ENCODE assay signal across 20 cellular contexts in genomic region chr5:19917588-19917987, GRCh38.
DNase-seq lines count a peak whose midpoint lies in the region; ATAC-seq and FAIRE-seq lines count a peak whose summit lies in the region.
"Had no signal": no experiment of that assay in that cellular context is flagged by ENCODE, and none has a peak within 500 bp of the region (broad histone marks: within the 10 kb centered on the region; RNA-seq: fewer than 3 reads in every experiment).

No MANE protein-coding gene starts in this region.

- no peaks in the 10 kb centered on the region for H3K9me3 ChIP-seq in adipocyte (ENCODE audit: control insufficient read depth, low read length)
- H3K9me3 ChIP-seq in neuronal stem cell (replicated peaks in 1 of 2; ENCODE audit: control insufficient read depth in 2 of 2, insufficient read depth in 1 of 2, low read depth in 1 of 2, low read length in 2 of 2) = no peaks in the 10 kb centered on the region
- H3K9me3 ChIP-seq: BE2C had no signal

- peak; percentile 2 for DNase-seq in GM03348 (ENCODE audit: low spot score)
- DNase-seq in HTR-8/SVneo (ENCODE audit: insufficient read length, low spot score) = peak; percentile 48
- peak; percentile 61 for DNase-seq in adipocyte (ENCODE audit: low read depth)
- no peak for DNase-seq in NCI-H446 treated with DMSO at 0.1 percent for 48 hours (lab: John Stamatoyannopoulos, UW)
- no peak for DNase-seq in neuronal stem cell (ENCODE audit: low spot score)
- DNase-seq: BE2C; C1 segment of cervical spinal cord; CD4-positive, CD25-positive, alpha-beta regulatory T cell; CD8-positive, alpha-beta memory T cell; COR-L47; DMS 273 treated with DMSO at 0.1 percent for 48 hours; DMS53; DND-41; EL; GM23248; HFFc6 had no signal

- WGBS in neuronal stem cell (ENCODE audit: extremely low coverage in 2 of 2, insufficient read length in 2 of 2, insufficient replicate concordance in 1 of 2), 2 donors = no CpG with 5 or more reads among the region's 5 CpGs

- H3K9ac ChIP-seq in adipocyte (ENCODE audit: low read length) (no peak overlapping the region), neuronal stem cell (ENCODE audit: low read depth, low read length, poor library complexity) (no peak overlapping the region)
- H3K9ac ChIP-seq: GM23248 had no signal

- no peak overlapping the region for H2AK5ac ChIP-seq in neuronal stem cell (ENCODE audit: low read depth, low read length)

- no peak overlapping the region for H2BK15ac ChIP-seq in neuronal stem cell (ENCODE audit: low read length)

- no peak overlapping the region for H2BK12ac ChIP-seq in neuronal stem cell (ENCODE audit: low read length)

- no peaks in the 10 kb centered on the region for H3K4me1 ChIP-seq in adipocyte (ENCODE audit: control insufficient read depth, insufficient read depth, low read length)
- H3K4me1 ChIP-seq in neuronal stem cell (ENCODE audit: control insufficient read depth in 2 of 2, insufficient read depth in 1 of 2, low read depth in 1 of 2, low read length in 2 of 2) = peaks cover 0 to 4% of the 10 kb centered on the region in 2 donors

- no peak overlapping the region for H4K91ac ChIP-seq in neuronal stem cell (ENCODE audit: low read depth, low read length, poor library complexity)

- no peak overlapping the region for H3K18ac ChIP-seq in neuronal stem cell (ENCODE audit: low read length)

- H3K36me3 ChIP-seq in adipocyte (ENCODE audit: control insufficient read depth, insufficient read depth, low read length, severe bottlenecking) = no peaks in the 10 kb centered on the region
- H3K36me3 ChIP-seq in neuronal stem cell (replicated peaks in 1 of 2; ENCODE audit: control insufficient read depth in 2 of 2, insufficient read depth in 2 of 2, low read length in 2 of 2) = no peaks in the 10 kb centered on the region
- H3K36me3 ChIP-seq: BE2C had no signal

- no peak overlapping the region for H4K8ac ChIP-seq in neuronal stem cell (ENCODE audit: low read depth, low read length)

- no peak overlapping the region for H2AFZ ChIP-seq in neuronal stem cell (ENCODE audit: low read length)
- H2AFZ ChIP-seq: GM23248 had no signal

- H2BK120ac ChIP-seq in neuronal stem cell (ENCODE audit: low read depth, low read length) = no peak overlapping the region

- H2BK5ac ChIP-seq in neuronal stem cell (ENCODE audit: low read length) = no peak overlapping the region

- H3K4me3 ChIP-seq in adipocyte (ENCODE audit: low read length) = no peak overlapping the region
- no peak overlapping the region for H3K4me3 ChIP-seq in neuronal stem cell (ENCODE audit: low read length in 2 of 2)
- H3K4me3 ChIP-seq: GM23248 had no signal

- no peak overlapping the region for H3K14ac ChIP-seq in neuronal stem cell (ENCODE audit: low read length)

- no peak for ATAC-seq in HG02981 (IDR thresholded peaks at IDR 0.05; ENCODE audit: unreplicated experiment)
- ATAC-seq: HCT116 had no signal

- H3K23ac ChIP-seq in neuronal stem cell (ENCODE audit: low read depth, low read length, poor library complexity) = no peak overlapping the region

- no peaks in the 10 kb centered on the region for H3K79me1 ChIP-seq in neuronal stem cell (ENCODE audit: low read depth, low read length)

- no peak overlapping the region for H3K4me2 ChIP-seq in neuronal stem cell (ENCODE audit: insufficient read depth, low read length, poor library complexity, severe bottlenecking)

- FAIRE-seq in HTR-8/SVneo (lab: Jason Lieb, UNC) = no peak
- FAIRE-seq: GM12891, GM18507 had no signal

- no peak overlapping the region for H3K27ac ChIP-seq in neuronal stem cell (replicated peaks; ENCODE audit: low read length)
- H3K27ac ChIP-seq: GM23248 had no signal

- H3K27me3 ChIP-seq in adipocyte (replicated peaks; ENCODE audit: control insufficient read depth, insufficient read depth, low read length) (no peaks in the 10 kb centered on the region), neuronal stem cell (ENCODE audit: control insufficient read depth in 3 of 3, insufficient read depth in 3 of 3, low read depth in 1 of 3, low read length in 3 of 3) (no peaks in the 10 kb centered on the region)
- H3K27me3 ChIP-seq: BE2C had no signal

- H3K4ac ChIP-seq in neuronal stem cell (ENCODE audit: low read length) = no peak overlapping the region

Comparison
In these comparisons a context has a peak if more than half of its experiments do, and no peak if none do; other contexts are left out.
1. DNase-seq: peak in GM03348 (single experiment), HTR-8/SVneo (single experiment) and adipocyte (single experiment); none in NCI-H446 treated with DMSO at 0.1 percent for 48 hours (single experiment) and neuronal stem cell (single experiment).